ENCODE assay signal across 19 cellular contexts in the genomic region with DNA sequence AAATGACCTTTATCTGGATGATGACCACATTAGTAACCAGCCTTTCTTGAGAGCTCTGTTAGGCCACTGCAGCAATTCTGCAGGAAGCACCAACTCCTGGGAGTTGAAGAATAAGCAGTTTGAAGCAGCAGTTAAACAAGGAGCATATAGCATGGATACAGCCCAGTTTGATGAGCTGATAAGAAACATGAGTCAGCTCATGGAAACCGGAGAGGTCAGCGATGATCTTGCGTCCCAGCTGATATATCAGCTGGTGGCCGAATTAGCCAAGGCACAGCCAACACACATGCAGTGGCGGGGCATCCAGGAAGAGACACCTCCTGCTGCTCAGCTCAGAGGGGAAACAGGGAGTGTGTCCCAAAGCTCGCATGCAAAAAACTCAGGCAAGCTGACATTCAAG.
A peak's percentile ranks its signal among the peaks of the same experiment; 100 is the strongest.
DNase-seq lines count a peak whose midpoint lies in the region; ATAC-seq and TF ChIP-seq lines count a peak whose summit lies in the region.
"Had no signal": no experiment of that assay in that cellular context is flagged by ENCODE, and none has a peak within 500 bp of the region (broad histone marks: within the 10 kb centered on the region; RNA-seq: fewer than 3 reads in every experiment).

No MANE protein-coding gene starts in this region.

- H3K9me3 Mint-ChIP-seq in activated naive CD4-positive, alpha-beta T cell treated with anti-CD3 and anti-CD28 coated beads, Interleukin-2, amount 10 ng/mL, durations not matched to agents 7 days and 5 days = no peaks in the 10 kb centered on the region
- H3K9me3 Mint-ChIP-seq: CD4-positive, alpha-beta T cell; CD8-positive, alpha-beta memory T cell had no signal

- H2BK5ac ChIP-seq in mesendoderm (ENCODE audit: low read length) = no peak overlapping the region

- H3K4me2 ChIP-seq in SU-DHL-6 (ENCODE audit: low read depth, low read length, poor library complexity, severe bottlenecking) = no peak overlapping the region
- no peak overlapping the region for H3K4me2 ChIP-seq in mesendoderm (ENCODE audit: low read length)
- H3K4me2 ChIP-seq: A549; BLaER1 treated with 17β-estradiol and CSF1 and Interleukin-3, amounts not matched to agents 10 nM and 100 nM had no signal

- no peaks in the 10 kb centered on the region for H3K9me2 ChIP-seq in SU-DHL-6 (replicated peaks; ENCODE audit: insufficient read depth, low read length)

- no peaks in the 10 kb centered on the region for H3K27me3 ChIP-seq in SU-DHL-6 (ENCODE audit: low read length)
- H3K27me3 ChIP-seq in mesendoderm (ENCODE audit: insufficient read depth, low read length, poor library complexity) = no peaks in the 10 kb centered on the region
- H3K27me3 ChIP-seq: BE2C; BLaER1 treated with 17β-estradiol and CSF1 and Interleukin-3, amounts not matched to agents 10 nM and 100 nM had no signal

- ATAC-seq in left lobe of liver = no peak
- ATAC-seq: A549 had no signal

- H2BK120ac ChIP-seq in mesendoderm (ENCODE audit: low read depth, low read length) = no peak overlapping the region

- H3K9ac ChIP-seq in SU-DHL-6 (ENCODE audit: low read length) (no peak overlapping the region), mesendoderm (ENCODE audit: low read length) (no peak overlapping the region)
- H3K9ac ChIP-seq: BLaER1 treated with 17β-estradiol and CSF1 and Interleukin-3, amounts not matched to agents 10 nM and 100 nM; GM23248 had no signal

- H3K27ac Mint-ChIP-seq in activated naive CD4-positive, alpha-beta T cell treated with anti-CD3 and anti-CD28 coated beads, Interleukin-2, amount 10 ng/mL, durations not matched to agents 7 days and 5 days = no peak overlapping the region
- H3K27ac Mint-ChIP-seq: CD14-positive monocyte; CD4-positive, alpha-beta T cell; CD8-positive, alpha-beta memory T cell had no signal

- H3F3A ChIP-seq in SU-DHL-6 (ENCODE audit: insufficient read depth) = no peaks in the 10 kb centered on the region

- no peak overlapping the region for H3K4ac ChIP-seq in mesendoderm (ENCODE audit: low read depth, low read length)

- no peaks in the 10 kb centered on the region for H3K4me1 ChIP-seq in mesendoderm (ENCODE audit: control insufficient read depth, low read depth, low read length)
- H3K4me1 ChIP-seq: A549; BE2C; BLaER1 treated with 17β-estradiol and CSF1 and Interleukin-3, amounts not matched to agents 10 nM and 100 nM had no signal

- CTCF ChIA-PET in activated naive CD4-positive, alpha-beta T cell treated with anti-CD3 and anti-CD28 coated beads, Interleukin-2, amount 10 ng/mL, durations not matched to agents 7 days and 5 days (lab: Charles Lee) = no interaction called here

- no peaks in the 10 kb centered on the region for H3K9me3 ChIP-seq in SU-DHL-6 (ENCODE audit: insufficient read depth, low read length)
- H3K9me3 ChIP-seq: A549, BE2C had no signal

- H3K36me3 ChIP-seq in SU-DHL-6 (ENCODE audit: low read length) (no peaks in the 10 kb centered on the region), mesendoderm (ENCODE audit: control insufficient read depth, insufficient read depth, low read length) (no peaks in the 10 kb centered on the region)
- H3K36me3 ChIP-seq: BE2C had no signal

- H3K56ac ChIP-seq in mesendoderm (ENCODE audit: low read length) = no peak overlapping the region

- H3K27ac ChIP-seq in SU-DHL-6 (ENCODE audit: low read depth, low read length) (peak overlapping the region; percentile 91; the same call in 1 of the 2 replicates), mesendoderm (ENCODE audit: low read depth, low read length) (no peak overlapping the region)
- H3K27ac ChIP-seq: 22Rv1; A549; BLaER1 treated with 17β-estradiol and CSF1 and Interleukin-3, amounts not matched to agents 10 nM and 100 nM; GM23248 had no signal

- H3K4me1 Mint-ChIP-seq in activated naive CD4-positive, alpha-beta T cell treated with anti-CD3 and anti-CD28 coated beads, Interleukin-2, amount 10 ng/mL, durations not matched to agents 7 days and 5 days = no peaks in the 10 kb centered on the region
- H3K4me1 Mint-ChIP-seq: CD14-positive monocyte; CD8-positive, alpha-beta memory T cell had no signal

- no peak overlapping the region for H3K23ac ChIP-seq in mesendoderm (ENCODE audit: low read length)

- H2BK15ac ChIP-seq in mesendoderm (replicated peaks; ENCODE audit: low read depth) = no peak overlapping the region

- H4K8ac ChIP-seq in mesendoderm (ENCODE audit: low read depth, low read length) = no peak overlapping the region

- peak; percentile 3 for DNase-seq in A172 (ENCODE audit: low spot score)
- DNase-seq in mesendoderm = peak; percentile 11
- no peak for DNase-seq in activated CD4-positive, CD25-positive, alpha-beta regulatory T cell (lab: John Stamatoyannopoulos, UW)
- DNase-seq in left lobe of liver (ENCODE audit: low spot score) = no peak
- no peak for DNase-seq in activated naive CD4-positive, alpha-beta T cell treated with anti-CD3 and anti-CD28 coated beads, Interleukin-2, amount 10 ng/mL, durations not matched to agents 7 days and 5 days
- DNase-seq: ACHN; AML-193; BE2C; CD4-positive, alpha-beta T cell; CD8-positive, alpha-beta memory T cell; DND-41; GM23248; H7; HCEC 1CT had no signal

- H2AFZ ChIP-seq in SU-DHL-6 (ENCODE audit: low read depth, low read length, severe bottlenecking) = no peak overlapping the region
- H2AFZ ChIP-seq: GM23248 had no signal

- H3K27me3 Mint-ChIP-seq in activated naive CD4-positive, alpha-beta T cell treated with anti-CD3 and anti-CD28 coated beads, Interleukin-2, amount 10 ng/mL, durations not matched to agents 7 days and 5 days = no peaks in the 10 kb centered on the region
- H3K27me3 Mint-ChIP-seq: CD4-positive, alpha-beta T cell; CD8-positive, alpha-beta memory T cell had no signal

- H3K18ac ChIP-seq in mesendoderm (ENCODE audit: low read length) = no peak overlapping the region

- H3K79me2 ChIP-seq in SU-DHL-6 (ENCODE audit: insufficient read depth, low read length) (no peaks in the 10 kb centered on the region), mesendoderm (ENCODE audit: control insufficient read depth, insufficient read depth, low read length) (no peaks in the 10 kb centered on the region)

- no peak overlapping the region for H2AK5ac ChIP-seq in mesendoderm (ENCODE audit: low read length)

- no peak overlapping the region for H4K5ac ChIP-seq in mesendoderm (ENCODE audit: low read length)

- no peak for TF ChIP-seq CTCF in SU-DHL-6 (IDR thresholded peaks at IDR 0.05; ENCODE audit: insufficient read depth, low read length, poor library complexity, severe bottlenecking)

- H3K4me3 Mint-ChIP-seq in activated naive CD4-positive, alpha-beta T cell treated with anti-CD3 and anti-CD28 coated beads, Interleukin-2, amount 10 ng/mL, durations not matched to agents 7 days and 5 days = no peak overlapping the region
- H3K4me3 Mint-ChIP-seq: CD14-positive monocyte; CD4-positive, alpha-beta T cell; CD8-positive, alpha-beta memory T cell had no signal

- H3K4me3 ChIP-seq in SU-DHL-6 (ENCODE audit: insufficient read depth, low read length, poor library complexity, severe bottlenecking) = no peak overlapping the region
- no peak overlapping the region for H3K4me3 ChIP-seq in mesendoderm (ENCODE audit: low read length)
- H3K4me3 ChIP-seq: A549; BLaER1 treated with 17β-estradiol and CSF1 and Interleukin-3, amounts not matched to agents 10 nM and 100 nM; GM23248 had no signal

- H3K36me3 Mint-ChIP-seq in activated naive CD4-positive, alpha-beta T cell treated with anti-CD3 and anti-CD28 coated beads, Interleukin-2, amount 10 ng/mL, durations not matched to agents 7 days and 5 days = no peaks in the 10 kb centered on the region
- H3K36me3 Mint-ChIP-seq: CD14-positive monocyte; CD8-positive, alpha-beta memory T cell had no signal

- H4K20me1 ChIP-seq in SU-DHL-6 (ENCODE audit: low read depth, low read length) = no peaks in the 10 kb centered on the region
- H4K20me1 ChIP-seq: BLaER1 treated with 17β-estradiol and CSF1 and Interleukin-3, amounts not matched to agents 10 nM and 100 nM had no signal

- WGBS in mesendoderm (ENCODE audit: extremely low coverage, insufficient coverage, low lambda C conversion rate) = no CpG with 5 or more reads among the region's 6 CpGs

- H3K79me1 ChIP-seq in mesendoderm (ENCODE audit: low read length) = no peaks in the 10 kb centered on the region

Comparison
In these comparisons a context has a peak if more than half of its experiments do, and no peak if none do; other contexts are left out.
1. DNase-seq: peak in A172 (single experiment) and mesendoderm (single experiment); none in activated CD4-positive, CD25-positive, alpha-beta regulatory T cell (0 of 4), left lobe of liver (single experiment) and activated naive CD4-positive, alpha-beta T cell treated with anti-CD3 and anti-CD28 coated beads, Interleukin-2, amount 10 ng/mL, durations not matched to agents 7 days and 5 days (single experiment).